In genomic region chr2:142983174-142983573, GRCh38 we compare ENCODE assay signal across 12 cellular contexts.
DNase-seq lines count a peak whose midpoint lies in the region; ATAC-seq, FAIRE-seq and TF ChIP-seq lines count a peak whose summit lies in the region.
"Had no signal": no experiment of that assay in that cellular context is flagged by ENCODE, and none has a peak within 500 bp of the region (broad histone marks: within the 10 kb centered on the region; RNA-seq: fewer than 3 reads in every experiment).

No MANE protein-coding gene starts in this region.

- no peak overlapping the region for H3K9ac ChIP-seq in MM.1S (ENCODE audit: low read length)
- H3K9ac ChIP-seq: BLaER1 treated with 17β-estradiol and CSF1 and Interleukin-3, amounts not matched to agents 10 nM and 100 nM had no signal

- no peaks in the 10 kb centered on the region for H3K9me2 ChIP-seq in MM.1S (replicated peaks; ENCODE audit: insufficient read depth, low read length)

- no peaks in the 10 kb centered on the region for H3F3A ChIP-seq in MM.1S (ENCODE audit: insufficient read depth, low read length)

- no peaks in the 10 kb centered on the region for H3K79me2 ChIP-seq in MM.1S (ENCODE audit: low read length)

- H3K36me3 ChIP-seq in MM.1S (replicated peaks; ENCODE audit: insufficient read depth, low read length), result no peaks in the 10 kb centered on the region
- no peaks in the 10 kb centered on the region for H3K36me3 ChIP-seq in gastrocnemius medialis

- H3K27ac ChIP-seq in MM.1S (ENCODE audit: low read length), result no peak overlapping the region
- no peak overlapping the region for H3K27ac ChIP-seq in gastrocnemius medialis
- H3K27ac ChIP-seq: BLaER1 treated with 17β-estradiol and CSF1 and Interleukin-3, amounts not matched to agents 10 nM and 100 nM; epithelial cell of prostate; skin epidermis had no signal

- no peak overlapping the region for H3K4me2 ChIP-seq in MM.1S (ENCODE audit: low read depth, low read length)
- H3K4me2 ChIP-seq: BLaER1 treated with 17β-estradiol and CSF1 and Interleukin-3, amounts not matched to agents 10 nM and 100 nM had no signal

- TF ChIP-seq CTCF in MM.1S (IDR thresholded peaks at IDR 0.05; ENCODE audit: low read length) (no peak), gastrocnemius medialis (IDR thresholded peaks at IDR 0.05 in 4 of 5, conservative IDR thresholded peaks at IDR 0.05 in 1 of 5) (no peak)

- peak overlapping the region; percentile 7; the same call in 1 of the 2 replicates for H2AFZ ChIP-seq in MM.1S (ENCODE audit: low read length)

- H3K4me3 ChIP-seq in MM.1S (ENCODE audit: low read length) (no peak overlapping the region), gastrocnemius medialis (no peak overlapping the region)
- H3K4me3 ChIP-seq: BLaER1 treated with 17β-estradiol and CSF1 and Interleukin-3, amounts not matched to agents 10 nM and 100 nM; skin epidermis had no signal

- in situ Hi-C loops in gastrocnemius medialis (cut with MboI; ENCODE audit: low sequenced_read_pairs in 4 of 4), result loop anchor here in 1 of 4 donors (25.0 kb wide), 1 partner anchor 296 kb away; no protein-coding TSS in a partner anchor

- peak; percentile 81 for FAIRE-seq in GM18507 (lab: Jason Lieb, UNC)

- ATAC-seq in GM21360 (IDR thresholded peaks at IDR 0.05; ENCODE audit: unreplicated experiment) (peak; percentile 66), HG02973 (IDR thresholded peaks at IDR 0.05; ENCODE audit: unreplicated experiment) (peak; percentile 70), gastrocnemius medialis (no peak)

- H3K9me3 ChIP-seq in MM.1S (replicated peaks; ENCODE audit: insufficient read depth, low read length) (no peaks in the 10 kb centered on the region), gastrocnemius medialis (no peaks in the 10 kb centered on the region)
- H3K9me3 ChIP-seq: BLaER1 treated with 17β-estradiol and CSF1 and Interleukin-3, amounts not matched to agents 10 nM and 100 nM had no signal

- intact Hi-C loops in gastrocnemius medialis (cut with DNase I; ENCODE audit: low total_unique reads), result no loop called here

- no peak for DNase-seq in GM18507 (ENCODE audit: extremely low spot score, insufficient read length, low read depth)
- no peak for DNase-seq in MM.1S
- DNase-seq in dedifferentiated amniotic fluid mesenchymal stem cell (ENCODE audit: extremely low spot score), result no peak
- no peak for DNase-seq in gastrocnemius medialis
- no peak for DNase-seq in nucleus accumbens (lab: John Stamatoyannopoulos, UW)
- DNase-seq in NCI-H2029 (lab: John Stamatoyannopoulos, UW), result no peak
- DNase-seq: NCI-H1417 treated with DMSO at 0.1 percent for 48 hours had no signal

- H3K4me1 ChIP-seq in MM.1S (ENCODE audit: low read length) (no peaks in the 10 kb centered on the region), gastrocnemius medialis (no peaks in the 10 kb centered on the region)

- no peaks in the 10 kb centered on the region for H4K20me1 ChIP-seq in MM.1S (ENCODE audit: insufficient read depth, low read length)

- no peaks in the 10 kb centered on the region for H3K27me3 ChIP-seq in MM.1S (replicated peaks; ENCODE audit: insufficient read depth, low read length)
- no peaks in the 10 kb centered on the region for H3K27me3 ChIP-seq in gastrocnemius medialis
- H3K27me3 ChIP-seq: BLaER1 treated with 17β-estradiol and CSF1 and Interleukin-3, amounts not matched to agents 10 nM and 100 nM had no signal

- TF ChIP-seq POLR2A in gastrocnemius medialis (IDR thresholded peaks at IDR 0.05), result no peak

Comparison
In these comparisons a context has a peak if more than half of its experiments do, and no peak if none do; other contexts are left out.
1. ATAC-seq: peak in GM21360 (single experiment) and HG02973 (single experiment); none in gastrocnemius medialis (0 of 2).